ENCODE assay signal across 12 cellular contexts in the genomic region with DNA sequence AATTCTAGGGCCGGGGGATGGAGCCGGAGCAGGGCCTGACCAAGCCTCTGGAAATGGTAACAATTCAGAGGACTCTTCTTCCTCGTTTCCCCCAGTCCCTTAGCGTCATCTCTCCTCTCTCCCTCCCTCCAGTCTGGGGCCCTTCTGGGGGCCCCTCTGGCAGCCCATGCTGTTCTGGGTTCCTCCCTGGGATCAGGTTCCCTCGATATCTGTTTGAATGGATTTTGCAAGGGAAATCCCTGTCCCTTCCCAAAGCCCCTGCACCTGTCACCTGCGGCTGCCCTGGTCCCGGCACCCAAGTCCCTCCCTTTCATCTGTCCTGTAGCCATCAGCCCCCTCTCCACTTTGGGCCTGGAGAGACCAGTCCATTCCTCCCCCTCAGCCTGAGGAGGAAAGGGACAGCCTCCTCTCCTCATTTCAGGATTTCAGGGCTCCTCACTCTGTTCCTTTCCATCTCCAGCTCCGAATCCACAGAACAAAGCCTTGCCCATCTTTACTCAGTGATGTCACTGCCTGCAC. TPM values are rescaled to one million over a fixed set of nuclear protein-coding genes. Genes with fewer than 3 reads are reported as not detected.
DNase-seq lines count a peak whose midpoint lies in the region; ATAC-seq and FAIRE-seq lines count a peak whose summit lies in the region.
"Had no signal": no experiment of that assay in that cellular context is flagged by ENCODE, and none has a peak within 500 bp of the region (broad histone marks: within the 10 kb centered on the region; RNA-seq: fewer than 3 reads in every experiment).

No MANE protein-coding gene starts in this region.

- peak overlapping the region; percentile 91 to 100 (median 98) for H3K4me2 ChIP-seq in BLaER1 treated with 17β-estradiol and CSF1 and Interleukin-3, amounts not matched to agents 10 nM and 100 nM

- H3K9me3 Mint-ChIP-seq in CD8-positive, alpha-beta memory T cell = no peaks in the 10 kb centered on the region
- H3K9me3 Mint-ChIP-seq in activated CD4-positive, alpha-beta memory T cell treated with anti-CD3 and anti-CD28 coated beads for 36 hours = no peaks in the 10 kb centered on the region
- no peaks in the 10 kb centered on the region for H3K9me3 Mint-ChIP-seq in naive B cell

- no peak for FAIRE-seq in urothelium cell line (lab: Jason Lieb, UNC)
- FAIRE-seq: endometrium, TTC549 had no signal

- H3K27me3 Mint-ChIP-seq in CD8-positive, alpha-beta memory T cell = no peaks in the 10 kb centered on the region
- H3K27me3 Mint-ChIP-seq in activated CD4-positive, alpha-beta memory T cell treated with anti-CD3 and anti-CD28 coated beads for 36 hours = no peaks in the 10 kb centered on the region
- H3K27me3 Mint-ChIP-seq in naive B cell = peaks cover 0 to 5% (median 0%) of the 10 kb centered on the region in 3 donors

- peaks cover 45 to 78% (median 65%) of the 10 kb centered on the region in 10 experiments for H3K4me1 ChIP-seq in BLaER1 treated with 17β-estradiol and CSF1 and Interleukin-3, amounts not matched to agents 10 nM and 100 nM
- H3K4me1 ChIP-seq in CD8-positive, alpha-beta memory T cell (ENCODE audit: insufficient read depth, low read length) = peaks cover 55% of the 10 kb centered on the region

- peaks cover 0 to 14% (median 2%) of the 10 kb centered on the region in 11 experiments; a peak in 9 of 22 replicates for H3K36me3 ChIP-seq in BLaER1 treated with 17β-estradiol and CSF1 and Interleukin-3, amounts not matched to agents 10 nM and 100 nM
- H3K36me3 ChIP-seq in CD8-positive, alpha-beta memory T cell (ENCODE audit: insufficient read depth, low read length) = no peaks in the 10 kb centered on the region
- H3K36me3 ChIP-seq: gastroesophageal sphincter, HAP-1 had no signal

- ATAC-seq in naive B cell (ENCODE audit: low read depth in 2 of 2) = no peak
- ATAC-seq: gastroesophageal sphincter had no signal

- H3K4me1 Mint-ChIP-seq in CD8-positive, alpha-beta memory T cell = peaks cover 54 to 65% (median 58%) of the 10 kb centered on the region in 3 donors
- H3K4me1 Mint-ChIP-seq in activated CD4-positive, alpha-beta memory T cell treated with anti-CD3 and anti-CD28 coated beads for 36 hours (ENCODE audit: low read depth) = peaks cover 37% of the 10 kb centered on the region
- peaks cover 42 to 50% (median 46%) of the 10 kb centered on the region in 3 donors for H3K4me1 Mint-ChIP-seq in naive B cell

- peak overlapping the region in 10 of 11 experiments; percentile 85 to 94 (median 92); a peak in 20 of 22 replicates for H3K27ac ChIP-seq in BLaER1 treated with 17β-estradiol and CSF1 and Interleukin-3, amounts not matched to agents 10 nM and 100 nM
- peak overlapping the region; percentile 85 for H3K27ac ChIP-seq in CD8-positive, alpha-beta memory T cell (ENCODE audit: low read depth, low read length)

- POLR2A ChIA-PET in CD8-positive, alpha-beta memory T cell (lab: Charles Lee) = interaction anchor here (0.8 to 3.5 kb wide), 3 partner anchors 14 to 131 kb away, joined by 3 to 20 read pairs (median 3); a partner anchor contains a TSS
- POLR2A ChIA-PET in activated CD4-positive, alpha-beta memory T cell treated with anti-CD3 and anti-CD28 coated beads for 36 hours (lab: Charles Lee) = no interaction called here

- peak overlapping the region in 7 of 10 experiments; percentile 57 to 83 (median 66); a peak in 12 of 20 replicates for H3K4me3 ChIP-seq in BLaER1 treated with 17β-estradiol and CSF1 and Interleukin-3, amounts not matched to agents 10 nM and 100 nM
- H3K4me3 ChIP-seq in CD8-positive, alpha-beta memory T cell (ENCODE audit: low read length) = peak overlapping the region; percentile 100
- H3K4me3 ChIP-seq: HAP-1 had no signal

- CTCF ChIA-PET in CD8-positive, alpha-beta memory T cell (lab: Charles Lee) = interaction anchor here (0.8 to 12.0 kb wide), 16 partner anchors 9 to 113 kb away, joined by 3 to 258 read pairs (median 8); a partner anchor contains a TSS
- CTCF ChIA-PET in activated CD4-positive, alpha-beta memory T cell treated with anti-CD3 and anti-CD28 coated beads for 36 hours (lab: Charles Lee) = interaction anchor here (0.7 to 23.9 kb wide), 23 partner anchors 8 to 264 kb away, joined by 3 to 500 read pairs (median 4); a partner anchor contains a TSS

- no peaks in the 10 kb centered on the region for H3K9me3 ChIP-seq in BLaER1 treated with 17β-estradiol and CSF1 and Interleukin-3, amounts not matched to agents 10 nM and 100 nM (replicated peaks in 1 of 11)
- H3K9me3 ChIP-seq in CD8-positive, alpha-beta memory T cell (ENCODE audit: low read length) = no peaks in the 10 kb centered on the region
- H3K9me3 ChIP-seq: gastroesophageal sphincter, HAP-1 had no signal

- peaks cover 0 to 7% (median 0%) of the 10 kb centered on the region in 3 donors for H3K36me3 Mint-ChIP-seq in CD8-positive, alpha-beta memory T cell
- H3K36me3 Mint-ChIP-seq in activated CD4-positive, alpha-beta memory T cell treated with anti-CD3 and anti-CD28 coated beads for 36 hours = no peaks in the 10 kb centered on the region
- H3K36me3 Mint-ChIP-seq in naive B cell = no peaks in the 10 kb centered on the region

- peak overlapping the region; percentile 93 to 98 (median 97) for H3K4me3 Mint-ChIP-seq in CD8-positive, alpha-beta memory T cell
- peak overlapping the region; percentile 96 for H3K4me3 Mint-ChIP-seq in activated CD4-positive, alpha-beta memory T cell treated with anti-CD3 and anti-CD28 coated beads for 36 hours
- peak overlapping the region; percentile 88 to 97 (median 94) for H3K4me3 Mint-ChIP-seq in naive B cell

- DNase-seq in CD8-positive, alpha-beta memory T cell = no peak
- DNase-seq in activated CD4-positive, alpha-beta memory T cell treated with anti-CD3 and anti-CD28 coated beads for 36 hours = no peak
- DNase-seq in naive B cell = no peak
- DNase-seq in urothelium cell line (ENCODE audit: low spot score) = no peak
- no peak for DNase-seq in NCI-H446 (lab: John Stamatoyannopoulos, UW)
- DNase-seq in stimulated activated CD4-positive, alpha-beta T cell treated with anti-CD3 and anti-CD28 coated beads, Interleukin-12 subunit alpha, Interleukin-12 subunit beta, amount 100 ng/mL, for 4 hours = no peak

- H3K9ac ChIP-seq in BLaER1 treated with 17β-estradiol and CSF1 and Interleukin-3, amounts not matched to agents 10 nM and 100 nM = peak overlapping the region; percentile 7 to 86 (median 84); a peak in 17 of 22 replicates

- H3K27me3 ChIP-seq in BLaER1 treated with 17β-estradiol and CSF1 and Interleukin-3, amounts not matched to agents 10 nM and 100 nM = peaks cover 0 to 10% (median 0%) of the 10 kb centered on the region in 11 experiments; a peak in 3 of 22 replicates
- no peaks in the 10 kb centered on the region for H3K27me3 ChIP-seq in CD8-positive, alpha-beta memory T cell (ENCODE audit: insufficient read depth, low read length, poor library complexity, severe bottlenecking)
- H3K27me3 ChIP-seq: gastroesophageal sphincter had no signal

- peaks cover 0 to 24% (median 7%) of the 10 kb centered on the region in 11 experiments; a peak in 12 of 22 replicates for H4K20me1 ChIP-seq in BLaER1 treated with 17β-estradiol and CSF1 and Interleukin-3, amounts not matched to agents 10 nM and 100 nM

- peak overlapping the region; percentile 73 to 98 (median 94) for H3K27ac Mint-ChIP-seq in CD8-positive, alpha-beta memory T cell
- peak overlapping the region; percentile 97 for H3K27ac Mint-ChIP-seq in activated CD4-positive, alpha-beta memory T cell treated with anti-CD3 and anti-CD28 coated beads for 36 hours
- peak overlapping the region in 5 of 6 donors; percentile 6 to 98 (median 92) for H3K27ac Mint-ChIP-seq in naive B cell

- intact Hi-C loops in activated CD4-positive, alpha-beta memory T cell treated with anti-CD3 and anti-CD28 coated beads for 36 hours (cut with micrococcal nuclease) = loop anchor here (10.0 kb wide), 1 partner anchor 525 kb away; a partner anchor contains a TSS

RNA-seq across cellular contexts. Expression of a gene that starts 1.7 kb away (rescaled TPM):
- 10 to 100 TPM; 57.3 to 57.7 TPM for total RNA-seq in CD8-positive, alpha-beta memory T cell
- polyA plus RNA-seq in CD8-positive, alpha-beta memory T cell = 34.8 TPM
- 10 to 100 TPM; 65.3 to 70.7 TPM for total RNA-seq in activated CD4-positive, alpha-beta memory T cell treated with anti-CD3 and anti-CD28 coated beads for 36 hours
- 10 to 100 TPM; 11.4 to 22.6 (median 15.9) TPM for polyA plus RNA-seq in naive B cell (ENCODE audit: low read depth in 6 of 6)

RNA-seq across cellular contexts. Expression of a gene that starts 14.1 kb away (rescaled TPM):
- total RNA-seq in CD8-positive, alpha-beta memory T cell = 10 to 100 TPM; 13.5 to 15.3 TPM
- 2.7 TPM for polyA plus RNA-seq in CD8-positive, alpha-beta memory T cell
- total RNA-seq in activated CD4-positive, alpha-beta memory T cell treated with anti-CD3 and anti-CD28 coated beads for 36 hours = 1 to 10 TPM; 6.7 to 7.4 TPM
- 1 to 10 TPM in 4 of 6 donors, under 1 TPM in 2; 0.32 to 3.4 (median 1.4) TPM for polyA plus RNA-seq in naive B cell (ENCODE audit: low read depth in 6 of 6)

RNA-seq across cellular contexts. Expression of a gene that starts 26.5 kb away (rescaled TPM):
- not detected for total RNA-seq in CD8-positive, alpha-beta memory T cell
- polyA plus RNA-seq in CD8-positive, alpha-beta memory T cell = not detected
- not detected for total RNA-seq in activated CD4-positive, alpha-beta memory T cell treated with anti-CD3 and anti-CD28 coated beads for 36 hours
- polyA plus RNA-seq in naive B cell (ENCODE audit: low read depth in 6 of 6) = under 1 TPM in 1 of 6 donors, not detected in 5; 0.29 TPM

RNA-seq across cellular contexts. Expression of a gene that starts 31.3 kb away (rescaled TPM):
- under 1 TPM; 0.39 to 0.47 TPM for total RNA-seq in CD8-positive, alpha-beta memory T cell
- 0.08 TPM for polyA plus RNA-seq in CD8-positive, alpha-beta memory T cell
- 1 to 10 TPM in 1 of 2 experiments, under 1 TPM in 1; 0.53 to 1.6 TPM for total RNA-seq in activated CD4-positive, alpha-beta memory T cell treated with anti-CD3 and anti-CD28 coated beads for 36 hours
- polyA plus RNA-seq in naive B cell (ENCODE audit: low read depth in 6 of 6) = under 1 TPM in 2 of 6 donors, not detected in 4; 0.25 to 0.40 TPM

RNA-seq across cellular contexts. Expression of a gene that starts 41.4 kb away (rescaled TPM):
- total RNA-seq in CD8-positive, alpha-beta memory T cell = not detected
- polyA plus RNA-seq in CD8-positive, alpha-beta memory T cell = not detected
- not detected for total RNA-seq in activated CD4-positive, alpha-beta memory T cell treated with anti-CD3 and anti-CD28 coated beads for 36 hours
- polyA plus RNA-seq in naive B cell (ENCODE audit: low read depth in 6 of 6) = not detected
- total RNA-seq: gastroesophageal sphincter, right cardiac atrium had no signal
- polyA plus RNA-seq: right cardiac atrium had no signal
